ENCODE assay signal across 22 cellular contexts in the genomic region with DNA sequence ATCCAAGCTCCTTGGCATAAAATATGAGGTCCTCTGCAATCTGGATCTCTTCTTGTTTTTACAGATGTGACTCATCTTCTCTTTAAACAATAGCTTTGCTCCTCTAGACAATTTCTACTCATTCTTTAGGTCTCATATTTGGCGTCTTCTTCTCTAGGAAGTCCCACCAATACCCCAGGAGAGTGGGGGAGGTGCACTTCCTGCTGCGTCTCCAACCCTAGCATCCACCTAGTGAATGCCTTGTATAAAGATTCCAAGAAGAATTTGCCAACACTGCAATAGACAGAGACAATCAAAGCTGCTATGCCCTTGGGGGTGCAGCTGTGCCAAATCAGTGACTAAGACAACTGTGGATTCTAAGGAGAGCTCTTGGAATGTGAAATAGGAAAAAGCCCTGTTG. TPM values are rescaled to one million over a fixed set of nuclear protein-coding genes. Genes with fewer than 3 reads are reported as not detected.
A peak's percentile ranks its signal among the peaks of the same experiment; 100 is the strongest.
DNase-seq lines count a peak whose midpoint lies in the region; ATAC-seq, FAIRE-seq and TF ChIP-seq lines count a peak whose summit lies in the region.
"Had no signal": no experiment of that assay in that cellular context is flagged by ENCODE, and none has a peak within 500 bp of the region (broad histone marks: within the 10 kb centered on the region; RNA-seq: fewer than 3 reads in every experiment).

No MANE protein-coding gene starts in this region.

- ATAC-seq in aorta (ENCODE audit: low FRiP score) = no peak
- ATAC-seq in HG02885 (IDR thresholded peaks at IDR 0.05; ENCODE audit: poor library complexity, unreplicated experiment) = no peak
- ATAC-seq: activated naive CD4-positive, alpha-beta T cell treated with anti-CD3 and anti-CD28 coated beads, Interleukin-2, amount 50 U/mL, for 72 hours; CD8-positive, alpha-beta T cell; left cardiac atrium; upper lobe of right lung had no signal

- H2BK5ac ChIP-seq in trophoblast cell (ENCODE audit: low read depth, low read length, poor library complexity) = no peak overlapping the region

- H2AK5ac ChIP-seq in trophoblast cell (ENCODE audit: low read length) = no peak overlapping the region

- H3K36me3 ChIP-seq in MG63 = no peaks in the 10 kb centered on the region
- H3K36me3 ChIP-seq in trophoblast cell (ENCODE audit: control insufficient read depth in 1 of 2, insufficient read depth in 2 of 2, low read length in 2 of 2) = no peaks in the 10 kb centered on the region
- no peaks in the 10 kb centered on the region for H3K36me3 ChIP-seq in aorta (ENCODE audit: control insufficient read depth in 1 of 2, insufficient read depth in 2 of 2, low read length in 1 of 2)
- H3K36me3 ChIP-seq: ascending aorta, upper lobe of right lung had no signal

- H3K4me1 ChIP-seq in trophoblast cell (ENCODE audit: control insufficient read depth in 1 of 2, insufficient read depth in 2 of 2, low read length in 2 of 2) = no peaks in the 10 kb centered on the region
- H3K4me1 ChIP-seq in aorta (ENCODE audit: control insufficient read depth in 1 of 2, insufficient read depth in 2 of 2, low read length in 2 of 2) = no peaks in the 10 kb centered on the region
- H3K4me1 ChIP-seq: ascending aorta, upper lobe of right lung had no signal

- H3K9me3 ChIP-seq in MG63 (no peaks in the 10 kb centered on the region), trophoblast cell (ENCODE audit: insufficient read depth, low read depth, low read length) (no peaks in the 10 kb centered on the region), aorta (ENCODE audit: control insufficient read depth, low read length) (no peaks in the 10 kb centered on the region)
- H3K9me3 ChIP-seq: ascending aorta, upper lobe of right lung had no signal

- FAIRE-seq in GM19239 (lab: Jason Lieb, UNC) = no peak
- FAIRE-seq: endothelial cell of umbilical vein had no signal

- no peak overlapping the region for H3K27ac ChIP-seq in trophoblast cell (ENCODE audit: low read depth, low read length)
- H3K27ac ChIP-seq in aorta (ENCODE audit: low read depth in 1 of 2, low read length in 2 of 2) = no peak overlapping the region
- H3K27ac ChIP-seq: ascending aorta, HL-60, upper lobe of right lung had no signal

- no peak overlapping the region for H3K9ac ChIP-seq in trophoblast cell (ENCODE audit: low read length)

- no peak overlapping the region for H3K4me2 ChIP-seq in trophoblast cell (ENCODE audit: low read length)

- no peak overlapping the region for H4K8ac ChIP-seq in trophoblast cell (ENCODE audit: low read depth, low read length)

- H2AFZ ChIP-seq in trophoblast cell (ENCODE audit: insufficient read depth, low read length, poor library complexity) = no peak overlapping the region

- intact Hi-C loops in aorta (cut with DNase I) = no loop called here

- no peak overlapping the region for H3K23ac ChIP-seq in trophoblast cell (ENCODE audit: low read length)

- H2BK12ac ChIP-seq in trophoblast cell (ENCODE audit: low read length) = no peak overlapping the region

- H3K4ac ChIP-seq in trophoblast cell (ENCODE audit: low read depth, low read length) = no peak overlapping the region

- H3K4me3 ChIP-seq in MG63 (no peak overlapping the region), cardiac fibroblast (replicated peaks in 1 of 2; ENCODE audit: low read depth in 2 of 2, low read length in 2 of 2) (no peak overlapping the region), trophoblast cell (ENCODE audit: low read depth, low read length) (no peak overlapping the region), aorta (ENCODE audit: low read length in 2 of 2) (no peak overlapping the region)
- H3K4me3 ChIP-seq: ascending aorta, upper lobe of right lung had no signal

- H3K79me2 ChIP-seq in trophoblast cell (ENCODE audit: control insufficient read depth, insufficient read depth, low read length, poor library complexity) = no peaks in the 10 kb centered on the region

- no peak overlapping the region for H3K18ac ChIP-seq in trophoblast cell (ENCODE audit: low read length)

- H4K91ac ChIP-seq in trophoblast cell (ENCODE audit: low read depth, low read length) = no peak overlapping the region

- H2BK120ac ChIP-seq in trophoblast cell (ENCODE audit: insufficient read depth, low read length, poor library complexity) = no peak overlapping the region

- no CpG with 5 or more reads among the region's 2 CpGs for WGBS in trophoblast cell (ENCODE audit: extremely low coverage, insufficient coverage, insufficient read length)
- 55 to 57% methylated on average over 2 of the region's 2 CpGs for WGBS in aorta, 2 donors

- H3K79me1 ChIP-seq in trophoblast cell (ENCODE audit: low read length) = no peaks in the 10 kb centered on the region

- TF ChIP-seq CTCF in cardiac fibroblast (IDR thresholded peaks at IDR 0.05; ENCODE audit: low read depth, low read length) = no peak

- H3K27me3 ChIP-seq in MG63 = no peaks in the 10 kb centered on the region
- no peaks in the 10 kb centered on the region for H3K27me3 ChIP-seq in trophoblast cell (ENCODE audit: insufficient read depth, low read length)
- H3K27me3 ChIP-seq in aorta (ENCODE audit: control insufficient read depth in 1 of 2, insufficient read depth in 2 of 2, low read length in 1 of 2) = no peaks in the 10 kb centered on the region
- H3K27me3 ChIP-seq: ascending aorta, upper lobe of right lung had no signal

- peak; percentile 23 for DNase-seq in COLO829 (ENCODE audit: low spot score)
- peak; percentile 41 for DNase-seq in MG63
- peak; percentile 5 to 57 for DNase-seq in cardiac fibroblast (ENCODE audit: low read depth in 2 of 2)
- peak; percentile 37 to 71 for DNase-seq in trophoblast cell
- no peak for DNase-seq in aorta
- no peak for DNase-seq in GM19239 (ENCODE audit: insufficient read length, low spot score)
- DNase-seq: activated CD4-positive, alpha-beta T cell treated with anti-CD3 and anti-CD28 coated beads, Interleukin-2, amount 50 U/mL, for 48 hours; activated CD8-positive, alpha-beta memory T cell treated with anti-CD3 and anti-CD28 coated beads, Interleukin-2, amount 50 U/mL, for 4 hours; CD8-positive, alpha-beta T cell; GDM1; left cardiac atrium; NCI-H1105; NCI-H2029; NCI-H69; nucleus accumbens; stimulated activated CD4-positive, alpha-beta T cell treated with anti-CD3 and anti-CD28 coated beads, Interleukin-2, amount 100 ng/mL, for 24 hours; upper lobe of right lung had no signal

- H4K12ac ChIP-seq in trophoblast cell (ENCODE audit: low read depth, low read length) = no peak overlapping the region

- no peak overlapping the region for H3K14ac ChIP-seq in trophoblast cell (ENCODE audit: low read length)

RNA-seq across cellular contexts. Expression of a gene that starts 45.7 kb away (rescaled TPM):
- total RNA-seq in MG63 (2014; rRNA removed; shearing (Covaris generic); ENCODE audit: low replicate concordance) = 3.7 and 10.2 TPM in 2 replicates
- polyA plus RNA-seq in trophoblast cell (2013) = 6.8 and 7.3 TPM in 2 replicates
- total RNA-seq in aorta = 10 to 100 TPM; 14.6 to 18.8 TPM
- polyA plus RNA-seq in aorta = 1 to 10 TPM; 3.3 to 6.0 TPM

Comparison
In these comparisons a context has a peak if more than half of its experiments do, and no peak if none do; other contexts are left out.
1. DNase-seq: peak in COLO829 (single experiment), MG63 (single experiment), cardiac fibroblast (2 of 2) and trophoblast cell (2 of 2); none in aorta (0 of 2) and GM19239 (single experiment).